In genomic region chr10:89523274-89523673, GRCh38 we compare ENCODE assay signal across 4 cellular contexts.
TF ChIP-seq lines count a peak whose summit lies in the region.

No MANE protein-coding gene starts in this region.

TF ChIP-seq in A549, 52 proteins besides CTCF, POLR2A, EP300 and RAD21 (continues in another document):
- TF ChIP-seq CHD2 (IDR thresholded peaks at IDR 0.05; ENCODE audit: low read length, partially characterized antibody) (no peak), REST (IDR thresholded peaks at IDR 0.05) (no peak), POLR2AphosphoS2 (conservative IDR thresholded peaks at IDR 0.05; ENCODE audit: low read length) (no peak), CBX8 (IDR thresholded peaks at IDR 0.05) (no peak), E2F6 (IDR thresholded peaks at IDR 0.05; ENCODE audit: borderline replicate concordance, low read depth) (no peak), NR3C1 (IDR thresholded peaks at IDR 0.05) (no peak), NPAS2 (CRISPR knock-in tag; IDR thresholded peaks at IDR 0.05; ENCODE audit: borderline replicate concordance) (no peak), FOSL2 (IDR thresholded peaks at IDR 0.05) (no peak), FOSL2 (CRISPR knock-in tag; IDR thresholded peaks at IDR 0.05) (no peak), HES2 (IDR thresholded peaks at IDR 0.05) (no peak), KDM5A (IDR thresholded peaks at IDR 0.05) (no peak), ZC3H11A (IDR thresholded peaks at IDR 0.05) (no peak), HOXB13 (CRISPR knock-in tag; IDR thresholded peaks at IDR 0.05; ENCODE audit: low read depth) (no peak)

TF ChIP-seq in IMR-90, 13 proteins besides CTCF, POLR2A, EP300 and RAD21:
- TF ChIP-seq MAFK (IDR thresholded peaks at IDR 0.05; ENCODE audit: low read depth, low read length): no peak
- no peak for TF ChIP-seq FOS (IDR thresholded peaks at IDR 0.05; ENCODE audit: low read depth, low read length)
- TF ChIP-seq CHD1 (IDR thresholded peaks at IDR 0.05; ENCODE audit: low read depth, low read length): no peak
- TF ChIP-seq RCOR1 (IDR thresholded peaks at IDR 0.05; ENCODE audit: insufficient replicate concordance, low read length): no peak
- no peak for TF ChIP-seq CEBPB (IDR thresholded peaks at IDR 0.05; ENCODE audit: low read depth, low read length)
- TF ChIP-seq RFX5 (IDR thresholded peaks at IDR 0.05; ENCODE audit: low read depth, low read length): no peak
- no peak for TF ChIP-seq MXI1 (IDR thresholded peaks at IDR 0.05; ENCODE audit: borderline replicate concordance, low read depth, low read length)
- TF ChIP-seq NFE2L2 (IDR thresholded peaks at IDR 0.05; ENCODE audit: low read depth, low read length): no peak
- TF ChIP-seq BHLHE40 (IDR thresholded peaks at IDR 0.05; ENCODE audit: low read depth, low read length): no peak
- no peak for TF ChIP-seq SMC3 (IDR thresholded peaks at IDR 0.05; ENCODE audit: low read depth, low read length)
- no peak for TF ChIP-seq USF2 (IDR thresholded peaks at IDR 0.05; ENCODE audit: low read depth, low read length)
- no peak for TF ChIP-seq ELK1 (IDR thresholded peaks at IDR 0.05; ENCODE audit: borderline replicate concordance, low read depth, low read length)
- no peak for TF ChIP-seq MAZ (IDR thresholded peaks at IDR 0.05; ENCODE audit: borderline replicate concordance, low read depth, low read length)
TF ChIP-seq in IMR-90: peak in this region for 0.

TF ChIP-seq in endothelial cell of umbilical vein, 7 proteins besides CTCF, POLR2A, EP300 and RAD21:
- TF ChIP-seq EZH2 (IDR thresholded peaks at IDR 0.05; ENCODE audit: borderline replicate concordance, low read depth, low read length, severe bottlenecking) (no peak), POLR2AphosphoS5 (IDR thresholded peaks at IDR 0.05; ENCODE audit: insufficient read depth, low read depth, low read length) (no peak), MYC (IDR thresholded peaks at IDR 0.05; ENCODE audit: low read depth, low read length) (no peak), GATA2 (IDR thresholded peaks at IDR 0.05; ENCODE audit: insufficient read depth, insufficient read length, low read depth, low read length) (no peak), FOS (IDR thresholded peaks at IDR 0.05; ENCODE audit: borderline replicate concordance, insufficient read depth, low read length) (no peak), MAX (IDR thresholded peaks at IDR 0.05; ENCODE audit: insufficient read depth, insufficient read length) (no peak), JUN (IDR thresholded peaks at IDR 0.05; ENCODE audit: borderline replicate concordance, insufficient read depth, insufficient read length, low read depth) (no peak)
TF ChIP-seq in endothelial cell of umbilical vein: peak in this region for 0.

TF ChIP-seq in WTC11, 78 proteins besides CTCF, POLR2A, EP300 and RAD21:
- TF ChIP-seq HMGA2 (CRISPR knock-in tag; IDR thresholded peaks at IDR 0.05) (no peak), ZNF219 (CRISPR knock-in tag; IDR thresholded peaks at IDR 0.05; ENCODE audit: borderline replicate concordance) (no peak), ETV6 (CRISPR knock-in tag; IDR thresholded peaks at IDR 0.05) (no peak)
TF ChIP-seq in WTC11: peak in this region for 0.
